Comparison of ENCODE assay signal across 2 cellular contexts in genomic region chr11:62579252-62579651, GRCh38.
TF ChIP-seq lines count a peak whose summit lies in the region.

No MANE protein-coding gene starts in this region.

TF ChIP-seq in IMR-90, 13 proteins besides CTCF, POLR2A, EP300 and RAD21:
- TF ChIP-seq CEBPB (IDR thresholded peaks at IDR 0.05; ENCODE audit: low read depth, low read length) (peak; percentile 53; the same call in 1 of the 2 replicates), NFE2L2 (IDR thresholded peaks at IDR 0.05; ENCODE audit: low read depth, low read length) (no peak), USF2 (IDR thresholded peaks at IDR 0.05; ENCODE audit: low read depth, low read length) (no peak), ELK1 (IDR thresholded peaks at IDR 0.05; ENCODE audit: borderline replicate concordance, low read depth, low read length) (no peak), RCOR1 (IDR thresholded peaks at IDR 0.05; ENCODE audit: insufficient replicate concordance, low read length) (no peak)
TF ChIP-seq in IMR-90: peak in this region for 1.

TF ChIP-seq in endothelial cell of umbilical vein, 7 proteins besides CTCF, POLR2A, EP300 and RAD21:
- TF ChIP-seq EZH2 (IDR thresholded peaks at IDR 0.05; ENCODE audit: borderline replicate concordance, low read depth, low read length, severe bottlenecking): no peak
